8 cellular contexts compared by ENCODE assay signal in genomic region chr9:127919253-127919815, GRCh38. TPM values are rescaled to one million over a fixed set of nuclear protein-coding genes. Genes with fewer than 3 reads are reported as not detected.
DNase-seq lines count a peak whose midpoint lies in the region; ATAC-seq and TF ChIP-seq lines count a peak whose summit lies in the region.

No MANE protein-coding gene starts in this region.

- TF ChIP-seq CTCF in AG09319 (IDR thresholded peaks at IDR 0.05; ENCODE audit: low read depth, low read length) (no peak), brain microvascular endothelial cell (IDR thresholded peaks at IDR 0.05; ENCODE audit: low read depth, low read length, missing control alignments) (no peak), liver (IDR thresholded peaks at IDR 0.05; ENCODE audit: low read depth, low read length, missing input control) (no peak), uterus (IDR thresholded peaks at IDR 0.05) (no peak)

- TF ChIP-seq RAD21 in liver (IDR thresholded peaks at IDR 0.05), result peak in 1 of 2 donors; percentile 33

- no peak for TF ChIP-seq POLR2A in uterus (IDR thresholded peaks at IDR 0.05)

- H3K9ac ChIP-seq in liver (ENCODE audit: low read depth in 1 of 2, low read length in 2 of 2), result no peak overlapping the region

- H3K4me1 ChIP-seq in liver (ENCODE audit: control insufficient read depth in 4 of 4, insufficient read depth in 4 of 4, low read length in 3 of 4), result peaks cover 7 to 32% (median 18%) of the 10 kb centered on the region in 4 donors
- H3K4me1 ChIP-seq in uterus, result peaks cover 4 to 5% of the 10 kb centered on the region in 2 donors

- no peak for ATAC-seq in HG02571 (IDR thresholded peaks at IDR 0.05; ENCODE audit: unreplicated experiment)

- H3K36me3 ChIP-seq in brain microvascular endothelial cell (replicated peaks), result no peaks in the 10 kb centered on the region
- no peaks in the 10 kb centered on the region for H3K36me3 ChIP-seq in liver (ENCODE audit: control insufficient read depth in 4 of 4, insufficient read depth in 3 of 4, low read depth in 1 of 4, low read length in 3 of 4)
- H3K36me3 ChIP-seq in uterus, result no peaks in the 10 kb centered on the region

- H3K27ac ChIP-seq in brain microvascular endothelial cell, result peak overlapping the region; percentile 66
- H3K27ac ChIP-seq in liver (ENCODE audit: low read depth in 1 of 2, low read length in 2 of 2), result peak overlapping the region in 1 of 2 donors; percentile 29
- H3K27ac ChIP-seq in uterus, result peak overlapping the region; percentile 70 to 78

- no peaks in the 10 kb centered on the region for H3K27me3 ChIP-seq in brain microvascular endothelial cell (replicated peaks)
- no peaks in the 10 kb centered on the region for H3K27me3 ChIP-seq in liver (ENCODE audit: control insufficient read depth in 4 of 4, insufficient read depth in 4 of 4, low read length in 3 of 4)
- no peaks in the 10 kb centered on the region for H3K27me3 ChIP-seq in uterus

- 48% methylated on average over 8 of the region's 8 CpGs for WGBS in liver

- DNase-seq in AG09319 (ENCODE audit: extremely low read depth, low read depth) (peak; percentile 97), LHCN-M2 (ENCODE audit: low read depth) (peak; percentile 98), brain microvascular endothelial cell (peak; percentile 98), uterus (peak; percentile 84 to 94), NCI-H1694 treated with DMSO at 0.1 percent for 48 hours (lab: John Stamatoyannopoulos, UW) (no peak), NCI-H82 (lab: John Stamatoyannopoulos, UW) (no peak)

- intact Hi-C loops in uterus (cut with DNase I; ENCODE audit: low total_unique reads), result no loop called here

- H3K9me3 ChIP-seq in liver (ENCODE audit: control insufficient read depth in 4 of 4, low read length in 3 of 4) (no peaks in the 10 kb centered on the region), uterus (no peaks in the 10 kb centered on the region)

- no peak overlapping the region for H3K4me3 ChIP-seq in brain microvascular endothelial cell (ENCODE audit: low read depth, low read length)
- H3K4me3 ChIP-seq in liver (ENCODE audit: low read depth in 1 of 3, low read length in 3 of 3), result no peak overlapping the region
- H3K4me3 ChIP-seq in uterus, result no peak overlapping the region

- in situ Hi-C loops in brain microvascular endothelial cell (cut with HindIII; ENCODE audit: low pct_ligation_motif_present, low sequenced_read_pairs), result no loop called here

TF ChIP-seq in liver, 16 proteins besides CTCF, POLR2A, EP300 and RAD21:
- TF ChIP-seq TAF1 (conservative IDR thresholded peaks at IDR 0.05) (no peak), ZBTB33 (IDR thresholded peaks at IDR 0.05) (no peak), GABPA (IDR thresholded peaks at IDR 0.05 in 1 of 2, conservative IDR thresholded peaks at IDR 0.05 in 1 of 2) (peak in 1 of 2 donors; percentile 83), REST (IDR thresholded peaks at IDR 0.05) (peak; percentile 32), HNF4A (conservative IDR thresholded peaks at IDR 0.05) (peak; percentile 38 to 60), EGR1 (IDR thresholded peaks at IDR 0.05; ENCODE audit: low read depth in 2 of 2) (peak in 1 of 2 donors; percentile 83), YY1 (IDR thresholded peaks at IDR 0.05) (peak; percentile 61), JUND (IDR thresholded peaks at IDR 0.05) (peak; percentile 96 to 97), FOXA1 (IDR thresholded peaks at IDR 0.05) (no peak), HNF4G (IDR thresholded peaks at IDR 0.05) (no peak), MAX (IDR thresholded peaks at IDR 0.05) (peak; percentile 82), SP1 (IDR thresholded peaks at IDR 0.05) (peak; percentile 82), ATF3 (IDR thresholded peaks at IDR 0.05) (peak; percentile 84), RXRA (IDR thresholded peaks at IDR 0.05) (peak; percentile 74 to 86), FOXA2 (IDR thresholded peaks at IDR 0.05) (no peak), NR2F2 (IDR thresholded peaks at IDR 0.05) (no peak)
TF ChIP-seq in liver: peak in this region for 10.

RNA-seq across cellular contexts. Expression of gene ST6GALNAC4, which starts 2.5 kb away (rescaled TPM):
- total RNA-seq in LHCN-M2 (2014; rRNA removed) (41.6 and 50.9 TPM in 2 replicates), liver (10 to 100 TPM in 1 of 2 donors, 1 to 10 TPM in 1; 4.5 to 83.7 TPM), uterus (10 to 100 TPM in 3 of 4 donors, under 1 TPM in 1; 0.59 to 41.7 (median 20.7) TPM)
- polyA plus RNA-seq in LHCN-M2 (2012), result 16.3 TPM
- 10 to 100 TPM in 1 of 2 donors, 1 to 10 TPM in 1; 2.5 to 10.6 TPM for polyA plus RNA-seq in liver

RNA-seq across cellular contexts. Expression of gene PIP5KL1, which starts 11.2 kb away (rescaled TPM):
- 2.0 and 2.6 TPM in 2 replicates for total RNA-seq in LHCN-M2 (2014; rRNA removed)
- polyA plus RNA-seq in LHCN-M2 (2012), result 0.92 TPM
- 1 to 10 TPM in 1 of 2 donors, under 1 TPM in 1; 0.59 to 1.5 TPM for total RNA-seq in liver
- under 1 TPM; 0.06 to 0.40 TPM for polyA plus RNA-seq in liver
- 10 to 100 TPM in 1 of 4 donors, 1 to 10 TPM in 2, not detected in 1; 2.9 to 11.3 (median 3.2) TPM for total RNA-seq in uterus

RNA-seq across cellular contexts. Expression of gene DPM2, which starts 18.3 kb away (rescaled TPM):
- total RNA-seq in LHCN-M2 (2014; rRNA removed) (29.0 and 29.5 TPM in 2 replicates), liver (10 to 100 TPM in 1 of 2 donors, 1 to 10 TPM in 1; 9.3 to 22.0 TPM), uterus (10 to 100 TPM in 3 of 4 donors, 1 to 10 TPM in 1; 6.7 to 33.1 (median 15.9) TPM)
- polyA plus RNA-seq in LHCN-M2 (2012), result 50.1 TPM
- polyA plus RNA-seq in liver, result 10 to 100 TPM; 22.0 to 25.0 TPM

RNA-seq across cellular contexts. Expression of gene ST6GALNAC6, which starts 19.9 kb away (rescaled TPM):
- 105 and 110 TPM in 2 replicates for total RNA-seq in LHCN-M2 (2014; rRNA removed)
- polyA plus RNA-seq in LHCN-M2 (2012), result 84.9 TPM
- 10 to 100 TPM; 26.9 to 37.7 TPM for total RNA-seq in liver
- 10 to 100 TPM; 22.5 to 40.4 TPM for polyA plus RNA-seq in liver
- total RNA-seq in uterus, result 100 to 1,000 TPM in 3 of 4 donors, 10 to 100 TPM in 1; 37.7 to 133 (median 111) TPM

RNA-seq across cellular contexts. Expression of gene AK1, which starts 41.9 kb away (rescaled TPM):
- total RNA-seq in LHCN-M2 (2014; rRNA removed), result 75.1 and 85.0 TPM in 2 replicates
- 189 TPM for polyA plus RNA-seq in LHCN-M2 (2012)
- total RNA-seq in liver, result 10 to 100 TPM; 10.6 to 18.7 TPM
- 10 to 100 TPM; 40.4 to 78.3 TPM for polyA plus RNA-seq in liver
- total RNA-seq in uterus, result 10 to 100 TPM in 2 of 4 donors, 1 to 10 TPM in 2; 6.1 to 54.3 (median 15.7) TPM

Comparison
In these comparisons a context has a peak if more than half of its experiments do, and no peak if none do; other contexts are left out.
1. DNase-seq: peak in AG09319 (single experiment), LHCN-M2 (single experiment), brain microvascular endothelial cell (single experiment) and uterus (2 of 2); none in NCI-H1694 treated with DMSO at 0.1 percent for 48 hours (single experiment) and NCI-H82 (single experiment).